ENCODE assay signal across 18 cellular contexts in the genomic region with DNA sequence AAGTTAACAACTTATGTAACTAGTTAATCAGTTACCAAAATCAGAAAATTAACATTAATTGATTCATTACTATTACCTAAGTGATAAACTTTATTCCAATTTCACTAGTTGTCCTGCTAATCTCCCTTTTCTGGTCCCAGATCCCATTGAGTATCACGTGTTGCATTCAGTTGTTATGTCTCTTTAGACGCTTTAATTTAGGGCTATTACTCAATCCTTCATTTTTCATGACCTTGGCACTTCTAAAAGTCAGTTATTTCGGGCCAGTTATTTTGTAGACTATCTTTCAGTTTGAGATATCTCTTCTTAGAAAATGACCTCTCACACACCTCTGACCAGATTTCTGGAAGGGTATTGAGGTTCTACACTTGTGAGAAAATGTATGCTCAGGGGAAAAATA.
"Had no signal": no experiment of that assay in that cellular context is flagged by ENCODE, and none has a peak within 500 bp of the region (broad histone marks: within the 10 kb centered on the region; RNA-seq: fewer than 3 reads in every experiment).

No MANE protein-coding gene starts in this region.

- H3K27ac ChIP-seq: epithelial cell of prostate, pancreas, psoas muscle had no signal

- H3K36me3 ChIP-seq: pancreas, thyroid gland had no signal

- H3K4me1 ChIP-seq: pancreas, psoas muscle, thyroid gland had no signal

- H3K27me3 ChIP-seq: pancreas, thyroid gland had no signal

- H3K9me3 ChIP-seq: pancreas, psoas muscle, thyroid gland had no signal

- ATAC-seq: activated CD4-positive, alpha-beta T cell treated with anti-CD3 and anti-CD28 coated beads for 36 hours; activated T-cell treated with anti-CD3 and anti-CD28 coated beads, Interleukin-2, amount 50 U/mL, for 4 hours; natural killer cell treated with Interleukin-12 subunit alpha and Interleukin-12 subunit beta and Interleukin-15 and Interleukin-18, amount 100 ng/mL, for 72 hours; stimulated activated naive B cell treated with anti-CD40 and anti-IgM and Interleukin-4, amounts not matched to agents 10 μg/mL and 1 μg/mL and 100 μg/mL, for 72 hours; WTC11 had no signal

- H3K4me3 ChIP-seq: pancreas, psoas muscle, thyroid gland had no signal

- DNase-seq: activated CD4-positive, alpha-beta T cell treated with anti-CD3 and anti-CD28 coated beads for 36 hours; activated CD4-positive, alpha-beta T cell treated with anti-CD3 and anti-CD28 coated beads, Interleukin-2, amount 50 U/mL, for 48 hours; activated CD8-positive, alpha-beta memory T cell treated with anti-CD3 and anti-CD28 coated beads, Interleukin-2, amount 50 U/mL, for 48 hours; activated naive CD4-positive, alpha-beta T cell; activated T-cell treated with anti-CD3 and anti-CD28 coated beads, Interleukin-2, amount 50 U/mL, for 4 hours; cerebellar nuclear complex; midbrain; pancreas; psoas muscle; small intestine; stimulated activated CD4-positive, alpha-beta T cell treated with anti-CD3 and anti-CD28 coated beads, Interleukin-15, amount 100 ng/mL, for 24 hours; stimulated activated CD8-positive, alpha-beta memory T cell treated with anti-CD3 and anti-CD28 coated beads, Interleukin-4, amount 100 ng/mL, for 48 hours; stimulated activated naive B cell treated with anti-CD40 and anti-IgM and Interleukin-4, amounts not matched to agents 10 μg/mL and 1 μg/mL and 100 μg/mL, for 72 hours; T-helper 1 cell had no signal
